7 cellular contexts compared by ENCODE assay signal in genomic region chr1:234599617-234600417, GRCh38. TPM values are rescaled to one million over a fixed set of nuclear protein-coding genes. Genes with fewer than 3 reads are reported as not detected.
DNase-seq lines count a peak whose midpoint lies in the region; ATAC-seq and TF ChIP-seq lines count a peak whose summit lies in the region.

No MANE protein-coding gene starts in this region.

- peak overlapping the region; percentile 83 for H3K4me3 Mint-ChIP-seq in T-helper 17 cell

- DNase-seq in NCI-H128 (lab: John Stamatoyannopoulos, UW; ENCODE audit: unreplicated experiment) (peak; percentile 87), T-helper 17 cell (peak; percentile 69 to 81 (median 71)), amygdala (lab: John Stamatoyannopoulos, UW) (peak in 54 of 56 donors; percentile 45 to 94 (median 80)), right atrium auricular region (ENCODE audit: low spot score) (peak; percentile 92), psoas muscle (peak; percentile 91 to 96)

- H3K4me3 ChIP-seq in right atrium auricular region (peak overlapping the region; percentile 31 to 51), psoas muscle (peak overlapping the region; percentile 67)

- H3K36me3 ChIP-seq in right atrium auricular region (no peaks in the 10 kb centered on the region), psoas muscle (ENCODE audit: insufficient read depth in 1 of 2, low read depth in 1 of 2) (no peaks in the 10 kb centered on the region)

- ATAC-seq in GM18502 (IDR thresholded peaks at IDR 0.05; ENCODE audit: poor library complexity, unreplicated experiment), result peak; percentile 71
- peak; percentile 76 for ATAC-seq in HG02763 (IDR thresholded peaks at IDR 0.05; ENCODE audit: unreplicated experiment)
- peak; percentile 81 for ATAC-seq in T-helper 17 cell
- peak; percentile 85 to 93 (median 88) for ATAC-seq in psoas muscle

- no peaks in the 10 kb centered on the region for H3K27me3 Mint-ChIP-seq in T-helper 17 cell

- H3K27me3 ChIP-seq in right atrium auricular region (no peaks in the 10 kb centered on the region), psoas muscle (ENCODE audit: insufficient read depth in 3 of 3, low read length in 2 of 3) (no peaks in the 10 kb centered on the region)

- peaks cover 38% of the 10 kb centered on the region for H3K4me1 Mint-ChIP-seq in T-helper 17 cell

- intact Hi-C loops in psoas muscle (cut with DNase I), result loop anchor here (5.0 to 10.0 kb wide), 2 partner anchors 375 to 482 kb away; no protein-coding TSS in a partner anchor

- peak overlapping the region; percentile 96 for H3K27ac Mint-ChIP-seq in T-helper 17 cell

- H3K27ac ChIP-seq in right atrium auricular region, result peak overlapping the region; percentile 100
- H3K27ac ChIP-seq in psoas muscle, result peak overlapping the region; percentile 99

- WGBS in psoas muscle, 3 donors, result 0 to 1% (median 0%) methylated on average over 56 to 87 of the region's 87 CpGs

- TF ChIP-seq CTCF in right atrium auricular region (IDR thresholded peaks at IDR 0.05), result no peak
- no peak for TF ChIP-seq CTCF in psoas muscle (IDR thresholded peaks at IDR 0.05)

- peaks cover 1% of the 10 kb centered on the region for H3K9me3 ChIP-seq in T-helper 17 cell (ENCODE audit: control insufficient read depth, low read length, poor library complexity, severe bottlenecking)
- H3K9me3 ChIP-seq in right atrium auricular region, result no peaks in the 10 kb centered on the region
- H3K9me3 ChIP-seq in psoas muscle, result no peaks in the 10 kb centered on the region

- H3K4me1 ChIP-seq in right atrium auricular region (peaks cover 0 to 62% of the 10 kb centered on the region in 2 donors), psoas muscle (peaks cover 49% of the 10 kb centered on the region)

- H3K36me3 Mint-ChIP-seq in T-helper 17 cell (ENCODE audit: low read depth), result peaks cover 3% of the 10 kb centered on the region

RNA-seq across cellular contexts. Expression of gene IRF2BP2, which starts 10.2 kb away (rescaled TPM):
- total RNA-seq in T-helper 17 cell (100 to 1,000 TPM; 463 to 482 TPM), right atrium auricular region (10 to 100 TPM; 74.5 to 76.3 TPM), psoas muscle (100 to 1,000 TPM in 1 of 4 donors, 10 to 100 TPM in 3; 73.4 to 116 (median 87.8) TPM)
- polyA plus RNA-seq in psoas muscle, result 10 to 100 TPM; 53.6 to 63.6 (median 56.4) TPM

Comparison
In these comparisons a context has a peak if more than half of its experiments do, and no peak if none do; other contexts are left out.
1. Peak in every context shown above with its lines: DNase-seq, ATAC-seq, H3K4me3 ChIP-seq and H3K27ac ChIP-seq.